ENCODE assay signal across 24 cellular contexts in genomic region chr2:178125125-178125524, GRCh38. TPM values are rescaled to one million over a fixed set of nuclear protein-coding genes. Genes with fewer than 3 reads are reported as not detected.
"Had no signal": no experiment of that assay in that cellular context is flagged by ENCODE, and none has a peak within 500 bp of the region (broad histone marks: within the 10 kb centered on the region; RNA-seq: fewer than 3 reads in every experiment).

No MANE protein-coding gene starts in this region.

- H3K4me1 ChIP-seq: ascending aorta, esophagus squamous epithelium, gastroesophageal sphincter, sigmoid colon, testis had no signal

- H3K4me1 Mint-ChIP-seq: neural crest cell; stimulated activated naive B cell treated with anti-CD40 and anti-IgM and Interleukin-4, amounts not matched to agents 10 μg/mL and 1 μg/mL and 100 μg/mL, for 72 hours had no signal

- H3K4me3 ChIP-seq: ascending aorta, esophagus squamous epithelium, gastroesophageal sphincter, sigmoid colon, smooth muscle cell, testis had no signal

- H3K27me3 Mint-ChIP-seq: activated CD4-positive, alpha-beta memory T cell treated with anti-CD3 and anti-CD28 coated beads for 36 hours; naive thymus-derived CD4-positive, alpha-beta T cell; stimulated activated naive B cell treated with anti-CD40 and anti-IgM and Interleukin-4, amounts not matched to agents 10 μg/mL and 1 μg/mL and 100 μg/mL, for 72 hours had no signal

- H3K27ac ChIP-seq: ascending aorta, brain microvascular endothelial cell, esophagus squamous epithelium, gastroesophageal sphincter, sigmoid colon, testis had no signal

- H3K4me2 ChIP-seq: smooth muscle cell had no signal

- H3K4me3 Mint-ChIP-seq: activated CD4-positive, alpha-beta memory T cell treated with anti-CD3 and anti-CD28 coated beads for 36 hours; naive thymus-derived CD4-positive, alpha-beta T cell; neural crest cell; stimulated activated naive B cell treated with anti-CD40 and anti-IgM and Interleukin-4, amounts not matched to agents 10 μg/mL and 1 μg/mL and 100 μg/mL, for 72 hours had no signal

- H3K27me3 ChIP-seq: ascending aorta, brain microvascular endothelial cell, esophagus squamous epithelium, gastroesophageal sphincter, sigmoid colon, testis had no signal

- H3K27ac Mint-ChIP-seq: activated CD4-positive, alpha-beta memory T cell treated with anti-CD3 and anti-CD28 coated beads for 36 hours; activated naive CD4-positive, alpha-beta T cell treated with anti-CD3 and anti-CD28 coated beads, Interleukin-2, amount 50 U/mL, for 72 hours; stimulated activated naive B cell treated with anti-CD40 and anti-IgM and Interleukin-4, amounts not matched to agents 10 μg/mL and 1 μg/mL and 100 μg/mL, for 72 hours had no signal

- DNase-seq: activated CD4-positive, alpha-beta memory T cell treated with anti-CD3 and anti-CD28 coated beads for 36 hours; activated CD4-positive, alpha-beta T cell treated with anti-CD3 and anti-CD28 coated beads for 48 hours; activated gamma-delta T cell; brain microvascular endothelial cell; central memory CD4-positive, alpha-beta T cell; dermis blood vessel endothelial cell; effector memory CD4-positive, alpha-beta T cell; esophagus squamous epithelium; head of caudate nucleus; hypothalamus; naive thymus-derived CD4-positive, alpha-beta T cell; occipital lobe; sigmoid colon; stimulated activated CD4-positive, alpha-beta T cell treated with anti-CD3 and anti-CD28 coated beads, Interleukin-15, amount 100 ng/mL, for 24 hours; stimulated activated naive B cell treated with anti-CD40 and anti-IgM and Interleukin-4, amounts not matched to agents 10 μg/mL and 1 μg/mL and 100 μg/mL, for 72 hours; T1000; testis; trophoblast cell had no signal

- ATAC-seq: activated naive CD4-positive, alpha-beta T cell treated with anti-CD3 and anti-CD28 coated beads, Interleukin-2, amount 50 U/mL, for 72 hours; gastroesophageal sphincter; naive thymus-derived CD4-positive, alpha-beta T cell; stimulated activated naive B cell treated with anti-CD40 and anti-IgM and Interleukin-4, amounts not matched to agents 10 μg/mL and 1 μg/mL and 100 μg/mL, for 72 hours had no signal

- H3K9me3 Mint-ChIP-seq: activated CD4-positive, alpha-beta memory T cell treated with anti-CD3 and anti-CD28 coated beads for 36 hours; activated naive CD4-positive, alpha-beta T cell treated with anti-CD3 and anti-CD28 coated beads, Interleukin-2, amount 50 U/mL, for 72 hours; naive thymus-derived CD4-positive, alpha-beta T cell; neural crest cell; stimulated activated naive B cell treated with anti-CD40 and anti-IgM and Interleukin-4, amounts not matched to agents 10 μg/mL and 1 μg/mL and 100 μg/mL, for 72 hours had no signal

- H3K9me3 ChIP-seq: ascending aorta, esophagus squamous epithelium, gastroesophageal sphincter, sigmoid colon, testis had no signal

RNA-seq across cellular contexts. Expression of gene PDE11A, which starts 52.5 kb away (rescaled TPM):
- total RNA-seq: activated CD4-positive, alpha-beta memory T cell treated with anti-CD3 and anti-CD28 coated beads for 36 hours; activated naive CD4-positive, alpha-beta T cell treated with anti-CD3 and anti-CD28 coated beads, Interleukin-2, amount 50 U/mL, for 72 hours; naive thymus-derived CD4-positive, alpha-beta T cell; T-helper 1 cell treated with Interleukin-12 subunit alpha and Interleukin-12 subunit beta and Interleukin-4 antibody, amounts not matched to agents 30 ng/mL and 1 ng/mL, for 36 hours had no signal
